In genomic region chr22:41576877-41577276, GRCh38 we compare ENCODE assay signal across 8 cellular contexts. TPM values are rescaled to one million over a fixed set of nuclear protein-coding genes. Genes with fewer than 3 reads are reported as not detected.
DNase-seq lines count a peak whose midpoint lies in the region; ATAC-seq, FAIRE-seq and TF ChIP-seq lines count a peak whose summit lies in the region.

No MANE protein-coding gene starts in this region.

- no peak overlapping the region for H3K4me3 Mint-ChIP-seq in naive thymus-derived CD8-positive, alpha-beta T cell

- H3K27ac Mint-ChIP-seq in naive thymus-derived CD8-positive, alpha-beta T cell: no peak overlapping the region

- no peaks in the 10 kb centered on the region for H4K20me1 ChIP-seq in endothelial cell of umbilical vein (replicated peaks; ENCODE audit: control insufficient read depth, extremely low read depth, insufficient read depth, low read length)

- H3K4me1 Mint-ChIP-seq in naive thymus-derived CD8-positive, alpha-beta T cell: peaks cover 0 to 4% (median 1%) of the 10 kb centered on the region in 4 donors

- no peak overlapping the region for H3K4me2 ChIP-seq in endothelial cell of umbilical vein (ENCODE audit: insufficient read depth, low read length)

- dilution Hi-C loops in endothelial cell of umbilical vein (cut with MboI; ENCODE audit: extremely low pct_ligation_motif_present, low sequenced_read_pairs): no loop called here

- H3K36me3 ChIP-seq in endothelial cell of umbilical vein (ENCODE audit: control insufficient read depth in 2 of 2, extremely low read depth in 1 of 2, insufficient read depth in 2 of 2, low read length in 2 of 2): peaks cover 0 to 7% of the 10 kb centered on the region in 2 experiments

- TF ChIP-seq POLR2A in endothelial cell of umbilical vein (IDR thresholded peaks at IDR 0.05; ENCODE audit: low read depth, low read length): no peak

- FAIRE-seq in endothelial cell of umbilical vein (lab: Jason Lieb, UNC): peak; percentile 43

- no peaks in the 10 kb centered on the region for H3K27me3 ChIP-seq in endothelial cell of umbilical vein (ENCODE audit: control insufficient read depth in 2 of 2, insufficient read depth in 2 of 2, low read length in 2 of 2)

- H3K36me3 Mint-ChIP-seq in naive thymus-derived CD8-positive, alpha-beta T cell: peaks cover 0 to 26% (median 2%) of the 10 kb centered on the region in 3 donors

- CTCF ChIA-PET in endothelial cell of umbilical vein (lab: Charles Lee): interaction anchor here (1.0 to 1.6 kb wide), 6 partner anchors 11 to 50 kb away, joined by 3 to 14 read pairs (median 4); partner anchors contain the start of gene PMM1

- no peaks in the 10 kb centered on the region for H3K9me3 ChIP-seq in endothelial cell of umbilical vein (replicated peaks; ENCODE audit: control insufficient read depth, insufficient read depth, low read length)

- no peaks in the 10 kb centered on the region for H3K27me3 Mint-ChIP-seq in naive thymus-derived CD8-positive, alpha-beta T cell

- no peak overlapping the region for H2AFZ ChIP-seq in endothelial cell of umbilical vein (ENCODE audit: low read depth, low read length)

- no peaks in the 10 kb centered on the region for H3K9me3 Mint-ChIP-seq in naive thymus-derived CD8-positive, alpha-beta T cell

- no TSS peak for BruUV-seq in endothelial cell of umbilical vein (replicated peaks; lab: Mats Ljungman, UMichigan)

- intact Hi-C loops in endothelial cell of umbilical vein (cut with micrococcal nuclease): no loop called here

- POLR2A ChIA-PET in endothelial cell of umbilical vein (lab: Charles Lee): no interaction called here
- POLR2A ChIA-PET in naive thymus-derived CD8-positive, alpha-beta T cell (lab: Charles Lee): interaction anchor here (0.9 to 1.1 kb wide), 2 partner anchors 13 to 44 kb away, joined by 3 to 4 read pairs; partner anchors contain the start of genes DESI1, PMM1 and XRCC6

- H3K79me2 ChIP-seq in endothelial cell of umbilical vein (ENCODE audit: control insufficient read depth, insufficient read depth, low read length): no peaks in the 10 kb centered on the region

- DNase-seq in DMS53 (lab: John Stamatoyannopoulos, UW) (peak; percentile 72), DMS53 treated with DMSO at 0.1 percent for 48 hours (lab: John Stamatoyannopoulos, UW; ENCODE audit: unreplicated experiment) (no peak), HuH-7 (ENCODE audit: low spot score) (peak; percentile 94), T-helper 9 cell (peak; percentile 8), endothelial cell of umbilical vein (ENCODE audit: low read depth, low spot score) (peak; percentile 31)
- DNase-seq in naive thymus-derived CD8-positive, alpha-beta T cell: peak in 5 of 10 donors; percentile 9 to 28 (median 23)

- H3K9ac ChIP-seq in endothelial cell of umbilical vein (replicated peaks; ENCODE audit: extremely low read depth, insufficient read depth, low read length): no peak overlapping the region

- H3K4me1 ChIP-seq in endothelial cell of umbilical vein (ENCODE audit: control insufficient read depth, extremely low read depth, insufficient read depth, low read length): no peaks in the 10 kb centered on the region

- no peak overlapping the region for H3K4me3 ChIP-seq in endothelial cell of umbilical vein (replicated peaks in 1 of 3; ENCODE audit: insufficient read depth in 1 of 3, low read depth in 1 of 3, low read length in 3 of 3)

- peak; percentile 52 to 57 for TF ChIP-seq CTCF in endothelial cell of umbilical vein (IDR thresholded peaks at IDR 0.05; ENCODE audit: extremely low read depth in 1 of 2, insufficient read depth in 1 of 2, low read depth in 1 of 2, low read length in 2 of 2)

- no peaks in the 10 kb centered on the region for H3K9me1 ChIP-seq in endothelial cell of umbilical vein (replicated peaks; ENCODE audit: control insufficient read depth, extremely low read depth, insufficient read depth, low read length)

- H3K27ac ChIP-seq in endothelial cell of umbilical vein (ENCODE audit: insufficient read depth, low read depth, low read length): no peak overlapping the region

- peak; percentile 61 to 63 for ATAC-seq in naive thymus-derived CD8-positive, alpha-beta T cell
- ATAC-seq in HG02938 (IDR thresholded peaks at IDR 0.05; ENCODE audit: unreplicated experiment) (no peak), GM21367 (IDR thresholded peaks at IDR 0.05; ENCODE audit: unreplicated experiment) (no peak)

TF ChIP-seq in endothelial cell of umbilical vein, 7 proteins besides CTCF, POLR2A, EP300 and RAD21:
- TF ChIP-seq FOS (IDR thresholded peaks at IDR 0.05; ENCODE audit: borderline replicate concordance, insufficient read depth, low read length): no peak
- TF ChIP-seq EZH2 (IDR thresholded peaks at IDR 0.05; ENCODE audit: borderline replicate concordance, low read depth, low read length, severe bottlenecking): no peak
- TF ChIP-seq MAX (IDR thresholded peaks at IDR 0.05; ENCODE audit: insufficient read depth, insufficient read length): no peak

RNA-seq across cellular contexts. Expression of gene PMM1, which starts 12.8 kb away (rescaled TPM):
- total RNA-seq in endothelial cell of umbilical vein: 12.8 and 14.6 TPM in 2 replicates
- 28.0 and 31.7 TPM in 2 replicates for polyA plus RNA-seq in endothelial cell of umbilical vein
- polyA plus RNA-seq in endothelial cell of umbilical vein (2011; cell fraction: cytosol; rRNA removed): 23.5 and 25.7 TPM in 2 replicates
- 65.4 and 67.1 TPM in 2 replicates for polyA plus RNA-seq in endothelial cell of umbilical vein (2011; cell fraction: nucleus; rRNA removed)
- 11.1 and 12.6 TPM in 2 replicates for polyA plus RNA-seq in endothelial cell of umbilical vein (2012)
- 9.9 and 10.4 TPM in 2 replicates for polyA minus RNA-seq in endothelial cell of umbilical vein
- 9.4 TPM for polyA minus RNA-seq in endothelial cell of umbilical vein (2011; cell fraction: cytosol; rRNA and poly(A)+ RNA removed)
- 9.0 and 11.9 TPM in 2 replicates for polyA minus RNA-seq in endothelial cell of umbilical vein (2011; cell fraction: nucleus; rRNA and poly(A)+ RNA removed)
- 10 to 100 TPM; 30.9 to 32.3 TPM for total RNA-seq in naive thymus-derived CD8-positive, alpha-beta T cell
- 10 to 100 TPM; 29.9 to 32.8 (median 32.4) TPM for polyA plus RNA-seq in naive thymus-derived CD8-positive, alpha-beta T cell

RNA-seq across cellular contexts. Expression of gene CSDC2, which starts 16.1 kb away (rescaled TPM):
- not detected in 2 replicates for total RNA-seq in endothelial cell of umbilical vein
- not detected in 2 replicates for polyA plus RNA-seq in endothelial cell of umbilical vein
- polyA plus RNA-seq in endothelial cell of umbilical vein (2011; cell fraction: cytosol; rRNA removed): not detected in 2 replicates
- polyA plus RNA-seq in endothelial cell of umbilical vein (2011; cell fraction: nucleus; rRNA removed): 0.04 TPM in 1 of 2 replicates, not detected in the other
- 0.15 TPM in 1 of 2 replicates, not detected in the other for polyA plus RNA-seq in endothelial cell of umbilical vein (2012)
- not detected in 2 replicates for polyA minus RNA-seq in endothelial cell of umbilical vein
- polyA minus RNA-seq in endothelial cell of umbilical vein (2011; cell fraction: cytosol; rRNA and poly(A)+ RNA removed): 0.61 TPM
- polyA minus RNA-seq in endothelial cell of umbilical vein (2011; cell fraction: nucleus; rRNA and poly(A)+ RNA removed): not detected in 2 replicates
- not detected for total RNA-seq in naive thymus-derived CD8-positive, alpha-beta T cell
- not detected for polyA plus RNA-seq in naive thymus-derived CD8-positive, alpha-beta T cell

RNA-seq across cellular contexts. Expression of gene POLR3H, which starts 32.6 kb away (rescaled TPM):
- 39.4 and 42.3 TPM in 2 replicates for total RNA-seq in endothelial cell of umbilical vein
- polyA plus RNA-seq in endothelial cell of umbilical vein: 31.2 and 33.5 TPM in 2 replicates
- polyA plus RNA-seq in endothelial cell of umbilical vein (2011; cell fraction: cytosol; rRNA removed): 34.1 and 38.6 TPM in 2 replicates
- polyA plus RNA-seq in endothelial cell of umbilical vein (2011; cell fraction: nucleus; rRNA removed): 21.3 and 21.6 TPM in 2 replicates
- polyA plus RNA-seq in endothelial cell of umbilical vein (2012): 31.3 and 49.1 TPM in 2 replicates
- polyA minus RNA-seq in endothelial cell of umbilical vein: 27.3 and 37.1 TPM in 2 replicates
- 12.7 TPM for polyA minus RNA-seq in endothelial cell of umbilical vein (2011; cell fraction: cytosol; rRNA and poly(A)+ RNA removed)
- polyA minus RNA-seq in endothelial cell of umbilical vein (2011; cell fraction: nucleus; rRNA and poly(A)+ RNA removed): 13.7 and 17.2 TPM in 2 replicates
- total RNA-seq in naive thymus-derived CD8-positive, alpha-beta T cell: 10 to 100 TPM; 50.5 to 54.6 TPM
- 10 to 100 TPM; 24.7 to 30.9 (median 27.6) TPM for polyA plus RNA-seq in naive thymus-derived CD8-positive, alpha-beta T cell

RNA-seq across cellular contexts. Expression of gene DESI1, which starts 44.0 kb away (rescaled TPM):
- total RNA-seq in endothelial cell of umbilical vein: 49.4 and 59.1 TPM in 2 replicates
- 36.8 and 42.1 TPM in 2 replicates for polyA plus RNA-seq in endothelial cell of umbilical vein
- 33.1 and 35.0 TPM in 2 replicates for polyA plus RNA-seq in endothelial cell of umbilical vein (2011; cell fraction: cytosol; rRNA removed)
- 63.9 and 66.4 TPM in 2 replicates for polyA plus RNA-seq in endothelial cell of umbilical vein (2011; cell fraction: nucleus; rRNA removed)
- polyA plus RNA-seq in endothelial cell of umbilical vein (2012): 32.4 and 44.8 TPM in 2 replicates
- 54.2 and 68.1 TPM in 2 replicates for polyA minus RNA-seq in endothelial cell of umbilical vein
- 25.3 TPM for polyA minus RNA-seq in endothelial cell of umbilical vein (2011; cell fraction: cytosol; rRNA and poly(A)+ RNA removed)
- polyA minus RNA-seq in endothelial cell of umbilical vein (2011; cell fraction: nucleus; rRNA and poly(A)+ RNA removed): 31.1 and 48.3 TPM in 2 replicates
- 10 to 100 TPM; 25.8 to 29.3 TPM for total RNA-seq in naive thymus-derived CD8-positive, alpha-beta T cell
- polyA plus RNA-seq in naive thymus-derived CD8-positive, alpha-beta T cell: 10 to 100 TPM in 2 of 3 donors, 1 to 10 TPM in 1; 7.5 to 13.9 (median 11.2) TPM

RNA-seq across cellular contexts. Expression of gene XRCC6, which starts 44.2 kb away (rescaled TPM):
- total RNA-seq in endothelial cell of umbilical vein: 309 and 313 TPM in 2 replicates
- 79.5 and 117 TPM in 2 replicates for polyA plus RNA-seq in endothelial cell of umbilical vein
- 180 and 203 TPM in 2 replicates for polyA plus RNA-seq in endothelial cell of umbilical vein (2011; cell fraction: cytosol; rRNA removed)
- 117 and 134 TPM in 2 replicates for polyA plus RNA-seq in endothelial cell of umbilical vein (2011; cell fraction: nucleus; rRNA removed)
- polyA plus RNA-seq in endothelial cell of umbilical vein (2012): 316 and 435 TPM in 2 replicates
- polyA minus RNA-seq in endothelial cell of umbilical vein: 120 and 127 TPM in 2 replicates
- 87.5 TPM for polyA minus RNA-seq in endothelial cell of umbilical vein (2011; cell fraction: cytosol; rRNA and poly(A)+ RNA removed)
- polyA minus RNA-seq in endothelial cell of umbilical vein (2011; cell fraction: nucleus; rRNA and poly(A)+ RNA removed): 27.3 and 40.7 TPM in 2 replicates
- 100 to 1,000 TPM; 171 to 182 TPM for total RNA-seq in naive thymus-derived CD8-positive, alpha-beta T cell
- polyA plus RNA-seq in naive thymus-derived CD8-positive, alpha-beta T cell: 100 to 1,000 TPM; 436 to 513 (median 454) TPM

Comparison
In these comparisons a context has a peak if more than half of its experiments do, and no peak if none do; other contexts are left out.
1. ATAC-seq: peak in naive thymus-derived CD8-positive, alpha-beta T cell (2 of 2); none in HG02938 (single experiment) and GM21367 (single experiment).